In genomic region chr12:92828565-92828964, GRCh38 we compare ENCODE assay signal across 20 cellular contexts.
DNase-seq lines count a peak whose midpoint lies in the region; ATAC-seq, FAIRE-seq and TF ChIP-seq lines count a peak whose summit lies in the region.
"Had no signal": no experiment of that assay in that cellular context is flagged by ENCODE, and none has a peak within 500 bp of the region (broad histone marks: within the 10 kb centered on the region; RNA-seq: fewer than 3 reads in every experiment).

No MANE protein-coding gene starts in this region.

- no peaks in the 10 kb centered on the region for H3K9me3 ChIP-seq in mammary epithelial cell (replicated peaks; ENCODE audit: insufficient read depth, low read length)
- H3K9me3 ChIP-seq: MG63 had no signal

- intact Hi-C loops in mammary epithelial cell (cut with micrococcal nuclease) = loop anchor here (5.0 kb wide), 3 partner anchors 111 to 569 kb away; no protein-coding TSS in a partner anchor

- no peaks in the 10 kb centered on the region for H3K79me2 ChIP-seq in mammary epithelial cell (ENCODE audit: insufficient read depth, low read length)

- H4K20me1 ChIP-seq in mammary epithelial cell (ENCODE audit: insufficient read depth, low read length) = no peaks in the 10 kb centered on the region

- in situ Hi-C loops in mammary epithelial cell (cut with MboI; ENCODE audit: low sequenced_read_pairs in 2 of 2) = no loop called here

- TF ChIP-seq POLR2A in GM12892 (IDR thresholded peaks at IDR 0.05; ENCODE audit: low read depth, low read length) = no peak

- H3K27me3 Mint-ChIP-seq in central memory CD8-positive, alpha-beta T cell = no peaks in the 10 kb centered on the region
- H3K27me3 Mint-ChIP-seq: B cell; CD8-positive, alpha-beta memory T cell had no signal

- H3K36me3 Mint-ChIP-seq in central memory CD8-positive, alpha-beta T cell (ENCODE audit: insufficient read depth) = peaks cover 14% of the 10 kb centered on the region

- ATAC-seq in central memory CD8-positive, alpha-beta T cell (replicated peaks; ENCODE audit: extremely low read depth, poor library complexity, severe bottlenecking) = no peak
- no peak for ATAC-seq in HG03095 (IDR thresholded peaks at IDR 0.05; ENCODE audit: unreplicated experiment)
- no peak for ATAC-seq in HG03469 (IDR thresholded peaks at IDR 0.05; ENCODE audit: unreplicated experiment)

- no TSS peak for BruUV-seq in mammary epithelial cell (replicated peaks; lab: Mats Ljungman, UMichigan)

- TF ChIP-seq CTCF in mammary epithelial cell (conservative IDR thresholded peaks at IDR 0.05 in 1 of 2, IDR thresholded peaks at IDR 0.05 in 1 of 2; ENCODE audit: extremely low read depth in 1 of 2, insufficient read depth in 1 of 2, low read depth in 1 of 2, low read length in 2 of 2) = no peak

- H3K9ac ChIP-seq in mammary epithelial cell (ENCODE audit: insufficient read depth, low read length) = no peak overlapping the region
- H3K9ac ChIP-seq: GM23248 had no signal

- H3K4me1 ChIP-seq in mammary epithelial cell (ENCODE audit: insufficient read depth, low read length) = no peaks in the 10 kb centered on the region

- H3K27me3 ChIP-seq in mammary epithelial cell (ENCODE audit: insufficient read depth, low read length) = no peaks in the 10 kb centered on the region
- H3K27me3 ChIP-seq: MG63 had no signal

- WGBS in mammary epithelial cell (ENCODE audit: low coverage, missing lambda C conversion rate) = 93% methylated on average over 4 of the region's 4 CpGs

- DNase-seq in DMS 273 (lab: John Stamatoyannopoulos, UW; ENCODE audit: unreplicated experiment) (peak; percentile 4), DMS 273 treated with DMSO at 0.1 percent for 48 hours (lab: John Stamatoyannopoulos, UW) (no peak), NCI-H82 treated with DMSO at 0.1 percent for 48 hours (lab: John Stamatoyannopoulos, UW; ENCODE audit: unreplicated experiment) (peak; percentile 97), GM12892 (ENCODE audit: insufficient read length) (no peak), mammary epithelial cell (no peak)
- no peak for DNase-seq in central memory CD8-positive, alpha-beta T cell (ENCODE audit: low spot score in 2 of 2)
- DNase-seq: H9; KG1; NCI-H2029; NCI-H748 treated with DMSO at 0.1 percent for 48 hours; NK-92 treated with Interleukin-12 subunit alpha and Interleukin-12 subunit beta, amount 100 ng/mL, for 24 hours; Right ventricle myocardium superior had no signal

- CTCF ChIA-PET in mammary epithelial cell (lab: Charles Lee; ENCODE audit: low non-redundant PET) = no interaction called here

- peaks cover 7% of the 10 kb centered on the region for H3K36me3 ChIP-seq in mammary epithelial cell (ENCODE audit: insufficient read depth, low read length)

- no peak overlapping the region for H3K4me2 ChIP-seq in mammary epithelial cell (ENCODE audit: insufficient read depth, low read depth, low read length)

- no peak overlapping the region for H2AFZ ChIP-seq in mammary epithelial cell (ENCODE audit: low read depth, low read length)
- H2AFZ ChIP-seq: GM23248 had no signal

- no peaks in the 10 kb centered on the region for H3K4me1 Mint-ChIP-seq in central memory CD8-positive, alpha-beta T cell
- H3K4me1 Mint-ChIP-seq: B cell; CD8-positive, alpha-beta memory T cell; H9 had no signal

- no peak overlapping the region for H3K4me3 ChIP-seq in mammary epithelial cell (replicated peaks in 1 of 3; ENCODE audit: insufficient read depth in 1 of 3, low read depth in 2 of 3, low read length in 3 of 3)
- H3K4me3 ChIP-seq: GM23248, MG63 had no signal

- no peak for FAIRE-seq in GM12892 (lab: Jason Lieb, UNC)

- dilution Hi-C loops in mammary epithelial cell (cut with HindIII; ENCODE audit: low sequenced_read_pairs) = no loop called here

- no peak overlapping the region for H3K27ac ChIP-seq in mammary epithelial cell (ENCODE audit: insufficient read depth, low read depth, low read length)
- H3K27ac ChIP-seq: 22Rv1, C4-2B, GM23248 had no signal

- H3K4me3 Mint-ChIP-seq in central memory CD8-positive, alpha-beta T cell = no peak overlapping the region
- H3K4me3 Mint-ChIP-seq: B cell; CD8-positive, alpha-beta memory T cell; H9 had no signal

- H3K9me3 Mint-ChIP-seq in central memory CD8-positive, alpha-beta T cell = no peaks in the 10 kb centered on the region
- H3K9me3 Mint-ChIP-seq: CD8-positive, alpha-beta memory T cell; H9 had no signal

- H3K27ac Mint-ChIP-seq in central memory CD8-positive, alpha-beta T cell (ENCODE audit: low read depth) = peak overlapping the region; percentile 14
- H3K27ac Mint-ChIP-seq: B cell had no signal

Comparison
In these comparisons a context has a peak if more than half of its experiments do, and no peak if none do; other contexts are left out.
1. DNase-seq: peak in DMS 273 (single experiment) and NCI-H82 treated with DMSO at 0.1 percent for 48 hours (single experiment); none in DMS 273 treated with DMSO at 0.1 percent for 48 hours (single experiment), central memory CD8-positive, alpha-beta T cell (0 of 2), GM12892 (single experiment) and mammary epithelial cell (single experiment).